In the genomic region with DNA sequence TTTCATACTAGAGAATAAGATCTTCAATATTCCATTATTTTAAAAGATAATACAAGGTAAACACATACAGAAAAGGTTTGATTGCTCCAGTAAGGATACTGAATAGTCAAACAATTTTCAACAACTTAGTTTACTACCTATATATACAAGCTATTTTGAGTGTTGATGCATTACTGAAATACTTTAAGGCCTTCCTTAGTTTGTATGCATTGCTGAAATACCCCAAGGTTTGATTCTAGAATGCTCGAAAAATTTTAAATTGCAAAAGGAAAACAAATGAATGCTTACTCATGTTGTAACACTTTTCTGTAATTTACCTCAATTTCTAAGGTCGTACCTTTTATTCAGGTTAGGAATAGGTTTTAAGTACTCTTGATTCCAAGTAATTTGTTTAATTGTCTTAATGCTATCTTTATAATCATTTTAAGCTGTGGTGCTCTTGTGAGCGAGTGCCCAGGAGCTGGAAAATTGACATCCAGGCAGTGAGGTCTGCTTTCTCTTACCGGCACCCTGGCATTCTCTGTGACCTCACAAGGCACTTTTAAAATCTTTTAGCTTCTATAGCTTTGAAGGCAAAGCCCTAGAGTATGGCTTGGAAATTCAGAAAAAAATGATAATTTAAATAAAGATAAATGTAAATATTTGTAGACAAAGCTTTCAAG, we compare ENCODE assay signal across 16 cellular contexts.
DNase-seq lines count a peak whose midpoint lies in the region; ATAC-seq and TF ChIP-seq lines count a peak whose summit lies in the region.
"Had no signal": no experiment of that assay in that cellular context is flagged by ENCODE, and none has a peak within 500 bp of the region (broad histone marks: within the 10 kb centered on the region; RNA-seq: fewer than 3 reads in every experiment).

No MANE protein-coding gene starts in this region.

- H3K27ac ChIP-seq in SK-N-SH (ENCODE audit: low read depth in 2 of 2, low read length in 1 of 2): peak overlapping the region in 1 of 2 experiments; percentile 72; a peak in 2 of 4 replicates
- no peak overlapping the region for H3K27ac ChIP-seq in endodermal cell (ENCODE audit: low read depth, low read length)
- H3K27ac ChIP-seq in mesenchymal stem cell (ENCODE audit: low read length, poor library complexity, severe bottlenecking): peak overlapping the region; percentile 40
- H3K27ac ChIP-seq in hepatocyte: no peak overlapping the region
- H3K27ac ChIP-seq in left lung: no peak overlapping the region

- H2BK120ac ChIP-seq in mesenchymal stem cell (ENCODE audit: low read depth, low read length): no peak overlapping the region

- DNase-seq in AG10803 (ENCODE audit: low read depth): peak; percentile 2
- DNase-seq in SK-N-SH: peak; percentile 72
- DNase-seq in endodermal cell: no peak
- DNase-seq in mesenchymal stem cell: no peak
- no peak for DNase-seq in foreskin fibroblast
- DNase-seq in hepatocyte (ENCODE audit: low spot score): no peak
- DNase-seq in left lung: no peak
- DNase-seq: 8988T; ACHN; CD8-positive, alpha-beta T cell; COR-L47; DND-41; GDM1 had no signal

- H3K9ac ChIP-seq in SK-N-SH (no peak overlapping the region), endodermal cell (ENCODE audit: extremely low read depth, low read length, poor library complexity, severe bottlenecking) (no peak overlapping the region), mesenchymal stem cell (ENCODE audit: low read length) (no peak overlapping the region)

- no peaks in the 10 kb centered on the region for H3K36me3 Mint-ChIP-seq in endodermal cell (ENCODE audit: low read depth)
- H3K36me3 Mint-ChIP-seq: CD14-positive monocyte; CD8-positive, alpha-beta T cell had no signal

- H3K9me2 ChIP-seq in SK-N-SH (no peaks in the 10 kb centered on the region), hepatocyte (replicated peaks; ENCODE audit: insufficient read depth) (no peaks in the 10 kb centered on the region)

- ATAC-seq in left lung: no peak
- ATAC-seq: CD8-positive, alpha-beta T cell; HepG2 had no signal

- no peak overlapping the region for H2BK15ac ChIP-seq in mesenchymal stem cell (ENCODE audit: low read depth, poor library complexity, severe bottlenecking)

- peak; percentile 36 for TF ChIP-seq RAD21 in SK-N-SH (IDR thresholded peaks at IDR 0.05; ENCODE audit: low read length)

- TF ChIP-seq CTCF in AG10803 (conservative IDR thresholded peaks at IDR 0.05; ENCODE audit: low read length) (no peak), SK-N-SH (IDR thresholded peaks at IDR 0.05) (no peak), endodermal cell (conservative IDR thresholded peaks at IDR 0.05) (no peak), foreskin fibroblast (IDR thresholded peaks at IDR 0.05; ENCODE audit: low read depth, low read length) (no peak), hepatocyte (IDR thresholded peaks at IDR 0.05; ENCODE audit: poor library complexity) (no peak), left lung (IDR thresholded peaks at IDR 0.05) (no peak)

- no peak overlapping the region for H3K4ac ChIP-seq in mesenchymal stem cell (ENCODE audit: low read depth in 1 of 2, low read length in 2 of 2)

- peak overlapping the region; percentile 39 for H3K27ac Mint-ChIP-seq in endodermal cell
- H3K27ac Mint-ChIP-seq: CD14-positive monocyte; CD8-positive, alpha-beta T cell had no signal

- H3K4me3 ChIP-seq in AG10803 (ENCODE audit: low read length) (no peak overlapping the region), SK-N-SH (ENCODE audit: low read depth in 2 of 2, low read length in 1 of 2) (no peak overlapping the region), endodermal cell (ENCODE audit: low read length) (no peak overlapping the region), mesenchymal stem cell (ENCODE audit: insufficient read depth in 1 of 2, low read depth in 1 of 2, low read length in 2 of 2) (no peak overlapping the region), foreskin fibroblast (ENCODE audit: low read depth in 1 of 2, low read length in 2 of 2) (no peak overlapping the region), hepatocyte (no peak overlapping the region), left lung (no peak overlapping the region)
- H3K4me3 ChIP-seq: HAP-1 had no signal

- H3K4me1 ChIP-seq in SK-N-SH (ENCODE audit: control insufficient read depth in 1 of 2, insufficient read depth in 2 of 2, low read depth in 1 of 2, low read length in 1 of 2): peaks cover 0 to 9% of the 10 kb centered on the region in 2 experiments; a peak in 2 of 4 replicates
- peaks cover 6% of the 10 kb centered on the region for H3K4me1 ChIP-seq in endodermal cell (ENCODE audit: control insufficient read depth, insufficient read depth, low read length)
- no peaks in the 10 kb centered on the region for H3K4me1 ChIP-seq in mesenchymal stem cell (ENCODE audit: control insufficient read depth, insufficient read depth, low read depth, low read length)
- peaks cover 6% of the 10 kb centered on the region for H3K4me1 ChIP-seq in hepatocyte (ENCODE audit: insufficient read depth)
- no peaks in the 10 kb centered on the region for H3K4me1 ChIP-seq in left lung
- H3K4me1 ChIP-seq: HAP-1 had no signal

- no peaks in the 10 kb centered on the region for H3K27me3 Mint-ChIP-seq in endodermal cell (ENCODE audit: insufficient read depth)

- no peak overlapping the region for H2BK12ac ChIP-seq in mesenchymal stem cell (ENCODE audit: low read length in 2 of 2)

- no peaks in the 10 kb centered on the region for H3K79me1 ChIP-seq in mesenchymal stem cell (replicated peaks; ENCODE audit: low read length, poor library complexity, severe bottlenecking)

- no peaks in the 10 kb centered on the region for H4K20me1 ChIP-seq in SK-N-SH (ENCODE audit: insufficient read depth)
- H4K20me1 ChIP-seq in hepatocyte (ENCODE audit: insufficient read depth, poor library complexity, severe bottlenecking): no peaks in the 10 kb centered on the region

- H3K23ac ChIP-seq in mesenchymal stem cell (ENCODE audit: low read length in 2 of 2): no peak overlapping the region

- no peak overlapping the region for H3K4me3 Mint-ChIP-seq in endodermal cell
- H3K4me3 Mint-ChIP-seq: CD14-positive monocyte; CD8-positive, alpha-beta T cell had no signal

- no peaks in the 10 kb centered on the region for H3K9me3 Mint-ChIP-seq in endodermal cell
- H3K9me3 Mint-ChIP-seq: CD8-positive, alpha-beta T cell had no signal

- no peak overlapping the region for H2AK5ac ChIP-seq in mesenchymal stem cell (ENCODE audit: low read length, severe bottlenecking)

- WGBS in SK-N-SH (ENCODE audit: low lambda C conversion rate): 48% methylated on average over 4 of the region's 4 CpGs
- WGBS in endodermal cell (ENCODE audit: insufficient coverage in 1 of 2, insufficient read length in 1 of 2), 2 experiments: 86 to 88% methylated on average over 1 to 4 of the region's 4 CpGs
- WGBS in mesenchymal stem cell: 62% methylated on average over 2 of the region's 4 CpGs
- whole genome bisulfite sequencing in hepatocyte (ENCODE audit: low lambda C conversion rate, missing lambda C conversion rate): 55% methylated on average over 4 of the region's 4 CpGs

- no peak overlapping the region for H3K18ac ChIP-seq in mesenchymal stem cell (ENCODE audit: low read depth in 1 of 2, low read length in 2 of 2)

- no peaks in the 10 kb centered on the region for H3F3A ChIP-seq in SK-N-SH (replicated peaks; ENCODE audit: insufficient read depth)

- no peak overlapping the region for H4K8ac ChIP-seq in mesenchymal stem cell (ENCODE audit: low read length)

- intact Hi-C loops in left lung (cut with DNase I): no loop called here

- H3K4me2 ChIP-seq in SK-N-SH (no peak overlapping the region), mesenchymal stem cell (ENCODE audit: low read length, poor library complexity, severe bottlenecking) (no peak overlapping the region), hepatocyte (no peak overlapping the region)

- POLR2A ChIA-PET in SK-N-SH (lab: Yijun Ruan, JAX): interaction anchor here (0.9 to 1.1 kb wide), 3 partner anchors 114 to 221 kb away, joined by 3 to 5 read pairs (median 3); partner anchors contain the start of gene BMPR1B

- H3K9me3 ChIP-seq in SK-N-SH (no peaks in the 10 kb centered on the region), endodermal cell (ENCODE audit: control insufficient read depth, low read length) (no peaks in the 10 kb centered on the region), mesenchymal stem cell (ENCODE audit: control insufficient read depth, low read length) (no peaks in the 10 kb centered on the region), hepatocyte (ENCODE audit: low read depth) (no peaks in the 10 kb centered on the region), left lung (no peaks in the 10 kb centered on the region)
- H3K9me3 ChIP-seq: HAP-1 had no signal

- H3K14ac ChIP-seq in mesenchymal stem cell (ENCODE audit: low read length in 2 of 2): no peak overlapping the region

- CTCF ChIA-PET in SK-N-SH (lab: Yijun Ruan, JAX): interaction anchor here (0.9 to 1.7 kb wide), 6 partner anchors 10 to 250 kb away, joined by 3 to 5 read pairs (median 4); no protein-coding TSS in a partner anchor

- no peak overlapping the region for H2BK5ac ChIP-seq in mesenchymal stem cell (ENCODE audit: low read depth, low read length, poor library complexity, severe bottlenecking)

- H3K36me3 ChIP-seq in SK-N-SH (replicated peaks in 1 of 2; ENCODE audit: control insufficient read depth in 1 of 2, insufficient read depth in 2 of 2, low read length in 1 of 2) (no peaks in the 10 kb centered on the region), endodermal cell (ENCODE audit: control insufficient read depth, insufficient read depth, low read length) (no peaks in the 10 kb centered on the region), mesenchymal stem cell (ENCODE audit: control insufficient read depth in 1 of 2, insufficient read depth in 2 of 2, low read depth in 1 of 2, low read length in 2 of 2) (no peaks in the 10 kb centered on the region), hepatocyte (replicated peaks; ENCODE audit: insufficient read depth, low read depth) (no peaks in the 10 kb centered on the region), left lung (no peaks in the 10 kb centered on the region)
- H3K36me3 ChIP-seq: HAP-1 had no signal

- H3K27me3 ChIP-seq in SK-N-SH (ENCODE audit: insufficient read depth) (no peaks in the 10 kb centered on the region), endodermal cell (ENCODE audit: control insufficient read depth, insufficient read depth, low read length, poor library complexity, severe bottlenecking) (no peaks in the 10 kb centered on the region), mesenchymal stem cell (ENCODE audit: control insufficient read depth in 1 of 2, insufficient read depth in 1 of 2, low read length in 2 of 2) (no peaks in the 10 kb centered on the region), hepatocyte (no peaks in the 10 kb centered on the region), left lung (no peaks in the 10 kb centered on the region)

- TF ChIP-seq EP300 in SK-N-SH (IDR thresholded peaks at IDR 0.05; ENCODE audit: borderline replicate concordance in 1 of 2, low read depth in 1 of 2, low read length in 1 of 2): peak in 1 of 2 experiments; percentile 95; a peak in 2 of 4 replicates

- no peaks in the 10 kb centered on the region for H3K4me1 Mint-ChIP-seq in endodermal cell
- H3K4me1 Mint-ChIP-seq: CD14-positive monocyte had no signal

- no peaks in the 10 kb centered on the region for H3K79me2 ChIP-seq in SK-N-SH (ENCODE audit: insufficient read depth)
- H3K79me2 ChIP-seq in hepatocyte: no peaks in the 10 kb centered on the region

- no peak overlapping the region for H2AFZ ChIP-seq in SK-N-SH (ENCODE audit: low read depth)
- H2AFZ ChIP-seq in mesenchymal stem cell (ENCODE audit: low read depth, low read length): no peak overlapping the region
- no peak overlapping the region for H2AFZ ChIP-seq in hepatocyte

- no peak overlapping the region for H4K91ac ChIP-seq in mesenchymal stem cell (ENCODE audit: low read length)

Comparison
In these comparisons a context has a peak if more than half of its experiments do, and no peak if none do; other contexts are left out.
1. DNase-seq: peak in AG10803 (single experiment) and SK-N-SH (single experiment); none in endodermal cell (single experiment), mesenchymal stem cell (single experiment), foreskin fibroblast (0 of 2), hepatocyte (single experiment) and left lung (0 of 2).